ENCODE assay signal across 10 cellular contexts in the genomic region with DNA sequence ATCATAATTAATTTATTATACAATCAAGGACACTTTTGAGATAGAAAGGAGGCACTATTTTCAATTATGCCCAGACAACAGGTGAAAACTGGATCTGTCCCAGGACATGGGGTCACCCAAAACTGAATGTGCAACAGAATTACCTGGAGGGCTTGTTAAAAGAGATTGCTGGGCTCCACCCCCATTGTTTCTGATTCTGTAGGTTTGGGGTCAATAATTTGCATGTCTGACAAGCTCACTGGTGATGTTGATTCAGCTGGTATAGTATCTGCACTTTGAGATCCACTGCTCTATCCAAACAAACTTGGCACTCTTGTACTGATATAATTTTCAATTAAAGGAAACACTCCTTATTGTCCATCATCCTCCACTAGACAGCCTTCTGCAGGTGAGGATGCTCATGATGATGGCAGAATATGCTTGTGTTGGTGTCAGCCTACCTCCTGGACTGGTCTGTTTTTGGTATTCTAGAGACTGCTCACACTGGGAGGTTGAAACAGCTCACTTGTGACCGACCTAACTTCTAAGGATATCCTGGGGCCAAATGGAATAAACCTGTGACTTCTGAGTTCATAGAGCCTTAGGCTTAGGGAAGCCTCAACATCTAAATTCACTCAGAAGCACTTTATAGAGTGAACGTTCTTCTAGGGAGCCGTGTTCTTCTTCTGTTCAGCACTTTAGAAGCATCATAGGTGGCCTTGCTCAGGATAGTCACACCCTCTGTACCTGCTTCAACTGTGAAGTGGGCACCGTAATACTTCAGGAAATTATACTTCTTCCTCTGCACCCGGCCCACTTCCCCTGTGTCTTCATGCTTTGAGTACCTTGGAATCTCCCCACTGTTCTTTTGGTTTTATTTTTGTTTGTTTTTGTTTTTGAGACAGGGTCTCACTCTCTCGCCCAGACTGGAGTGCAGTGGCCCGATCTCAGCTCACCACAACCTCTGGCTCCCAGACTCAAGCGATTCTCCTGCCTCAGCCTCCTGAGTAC. TPM values are rescaled to one million over a fixed set of nuclear protein-coding genes. Genes with fewer than 3 reads are reported as not detected.
DNase-seq lines count a peak whose midpoint lies in the region; ATAC-seq and TF ChIP-seq lines count a peak whose summit lies in the region.
"Had no signal": no experiment of that assay in that cellular context is flagged by ENCODE, and none has a peak within 500 bp of the region (broad histone marks: within the 10 kb centered on the region; RNA-seq: fewer than 3 reads in every experiment).

No MANE protein-coding gene starts in this region.

- DNase-seq in heart left ventricle (no peak), right atrium auricular region (ENCODE audit: low spot score) (no peak), NCI-H2107 (lab: John Stamatoyannopoulos, UW) (no peak), esophagus muscularis mucosa (ENCODE audit: extremely low spot score) (no peak)
- DNase-seq in activated T-helper 1 cell treated with anti-CD3 and anti-CD28 coated beads, Interleukin-12 subunit alpha, Interleukin-12 subunit beta, Interleukin-2, Interleukin-4 antibody, amounts not matched to agents 30 ng/mL and 10 ng/mL and 1 ng/mL, durations not matched to agents 14 hours and 24 hours and 36 hours (ENCODE audit: low spot score): peak; percentile 51
- no peak for DNase-seq in stimulated activated CD8-positive, alpha-beta memory T cell treated with anti-CD3 and anti-CD28 coated beads, Interleukin-4, amount 100 ng/mL, for 48 hours

- H3K4me1 ChIP-seq in heart left ventricle: peaks cover 0 to 55% (median 0%) of the 10 kb centered on the region in 12 donors
- no peaks in the 10 kb centered on the region for H3K4me1 ChIP-seq in right atrium auricular region
- peaks cover 0 to 8% (median 0%) of the 10 kb centered on the region in 5 donors for H3K4me1 ChIP-seq in subcutaneous abdominal adipose tissue (ENCODE audit: control insufficient read depth in 5 of 5, insufficient read depth in 5 of 5, low read length in 5 of 5)
- H3K4me1 ChIP-seq in esophagus muscularis mucosa: peaks cover 0 to 23% (median 3%) of the 10 kb centered on the region in 4 donors

- peaks cover 80% of the 10 kb centered on the region for H3K4me1 Mint-ChIP-seq in activated T-helper 1 cell treated with anti-CD3 and anti-CD28 coated beads, Interleukin-12 subunit alpha, Interleukin-12 subunit beta, Interleukin-2, Interleukin-4 antibody, amounts not matched to agents 30 ng/mL and 10 ng/mL and 1 ng/mL, durations not matched to agents 14 hours and 24 hours and 36 hours (ENCODE audit: low read depth)

- peaks cover 16% of the 10 kb centered on the region for H3K36me3 Mint-ChIP-seq in activated T-helper 1 cell treated with anti-CD3 and anti-CD28 coated beads, Interleukin-12 subunit alpha, Interleukin-12 subunit beta, Interleukin-2, Interleukin-4 antibody, amounts not matched to agents 30 ng/mL and 10 ng/mL and 1 ng/mL, durations not matched to agents 14 hours and 24 hours and 36 hours (ENCODE audit: low read depth)

- H3K27me3 ChIP-seq in heart left ventricle (no peaks in the 10 kb centered on the region), right atrium auricular region (no peaks in the 10 kb centered on the region), subcutaneous abdominal adipose tissue (ENCODE audit: control insufficient read depth in 5 of 5, insufficient read depth in 4 of 5, low read length in 5 of 5) (no peaks in the 10 kb centered on the region), esophagus muscularis mucosa (no peaks in the 10 kb centered on the region)

- ATAC-seq in heart left ventricle (no peak), HG03095 (IDR thresholded peaks at IDR 0.05; ENCODE audit: unreplicated experiment) (peak; percentile 60)

- peak overlapping the region in 9 of 12 donors; percentile 19 to 49 (median 37) for H3K4me3 ChIP-seq in heart left ventricle
- H3K4me3 ChIP-seq in right atrium auricular region: no peak overlapping the region
- H3K4me3 ChIP-seq in subcutaneous abdominal adipose tissue (ENCODE audit: low read depth in 1 of 5, low read length in 5 of 5): peak overlapping the region; percentile 0 to 59 (median 45)
- peak overlapping the region in 2 of 4 donors; percentile 24 to 30 for H3K4me3 ChIP-seq in esophagus muscularis mucosa

- WGBS in heart left ventricle, 4 donors: 72 to 80% (median 75%) methylated on average over 8 of the region's 8 CpGs
- WGBS in esophagus muscularis mucosa: 76% methylated on average over 8 of the region's 8 CpGs

- TF ChIP-seq POLR2A in heart left ventricle (IDR thresholded peaks at IDR 0.05) (no peak), esophagus muscularis mucosa (IDR thresholded peaks at IDR 0.05; ENCODE audit: low read depth) (no peak)

- H3K9me3 ChIP-seq in heart left ventricle (no peaks in the 10 kb centered on the region), right atrium auricular region (no peaks in the 10 kb centered on the region), subcutaneous abdominal adipose tissue (ENCODE audit: control insufficient read depth in 5 of 5, low read length in 5 of 5) (no peaks in the 10 kb centered on the region), esophagus muscularis mucosa (no peaks in the 10 kb centered on the region)

- H3K9me3 Mint-ChIP-seq in activated T-helper 1 cell treated with anti-CD3 and anti-CD28 coated beads, Interleukin-12 subunit alpha, Interleukin-12 subunit beta, Interleukin-2, Interleukin-4 antibody, amounts not matched to agents 30 ng/mL and 10 ng/mL and 1 ng/mL, durations not matched to agents 14 hours and 24 hours and 36 hours: no peaks in the 10 kb centered on the region

- H3K36me3 ChIP-seq in heart left ventricle (no peaks in the 10 kb centered on the region), right atrium auricular region (no peaks in the 10 kb centered on the region), subcutaneous abdominal adipose tissue (ENCODE audit: control insufficient read depth in 5 of 5, insufficient read depth in 5 of 5, low read length in 5 of 5) (no peaks in the 10 kb centered on the region), esophagus muscularis mucosa (no peaks in the 10 kb centered on the region)

- H3K27ac Mint-ChIP-seq in activated T-helper 1 cell treated with anti-CD3 and anti-CD28 coated beads, Interleukin-12 subunit alpha, Interleukin-12 subunit beta, Interleukin-2, Interleukin-4 antibody, amounts not matched to agents 30 ng/mL and 10 ng/mL and 1 ng/mL, durations not matched to agents 14 hours and 24 hours and 36 hours: peak overlapping the region; percentile 92

- H3K9ac ChIP-seq in subcutaneous abdominal adipose tissue (ENCODE audit: low read length in 5 of 5): no peak overlapping the region

- H3K27me3 Mint-ChIP-seq in activated T-helper 1 cell treated with anti-CD3 and anti-CD28 coated beads, Interleukin-12 subunit alpha, Interleukin-12 subunit beta, Interleukin-2, Interleukin-4 antibody, amounts not matched to agents 30 ng/mL and 10 ng/mL and 1 ng/mL, durations not matched to agents 14 hours and 24 hours and 36 hours (ENCODE audit: insufficient read depth): no peaks in the 10 kb centered on the region

- TF ChIP-seq CTCF in heart left ventricle (IDR thresholded peaks at IDR 0.05) (no peak), right atrium auricular region (IDR thresholded peaks at IDR 0.05) (no peak), esophagus muscularis mucosa (IDR thresholded peaks at IDR 0.05) (no peak)

- TF ChIP-seq EP300 in esophagus muscularis mucosa (IDR thresholded peaks at IDR 0.05): no peak

- intact Hi-C loops in heart left ventricle (cut with DNase I): no loop called here
- intact Hi-C loops in activated T-helper 1 cell treated with anti-CD3 and anti-CD28 coated beads, Interleukin-12 subunit alpha, Interleukin-12 subunit beta, Interleukin-2, Interleukin-4 antibody, amounts not matched to agents 30 ng/mL and 10 ng/mL and 1 ng/mL, durations not matched to agents 14 hours and 24 hours and 36 hours (cut with micrococcal nuclease): no loop called here
- intact Hi-C loops in esophagus muscularis mucosa (cut with DNase I): no loop called here

- peak overlapping the region; percentile 84 for H3K4me3 Mint-ChIP-seq in activated T-helper 1 cell treated with anti-CD3 and anti-CD28 coated beads, Interleukin-12 subunit alpha, Interleukin-12 subunit beta, Interleukin-2, Interleukin-4 antibody, amounts not matched to agents 30 ng/mL and 10 ng/mL and 1 ng/mL, durations not matched to agents 14 hours and 24 hours and 36 hours

- H3K27ac ChIP-seq in heart left ventricle: peak overlapping the region in 9 of 12 donors; percentile 6 to 78 (median 35)
- H3K27ac ChIP-seq in right atrium auricular region: peak overlapping the region in 1 of 2 donors; percentile 0
- H3K27ac ChIP-seq in subcutaneous abdominal adipose tissue (ENCODE audit: low read depth, low read length): no peak overlapping the region
- H3K27ac ChIP-seq in esophagus muscularis mucosa (replicated peaks in 1 of 4): peak overlapping the region in 1 of 4 donors; percentile 9

RNA-seq across cellular contexts. Expression of gene P2RY14, which starts 2.0 kb away (rescaled TPM):
- total RNA-seq in heart left ventricle (1 to 10 TPM; 1.9 to 8.4 (median 4.1) TPM), right atrium auricular region (1 to 10 TPM; 1.3 to 3.6 TPM), esophagus muscularis mucosa (10 to 100 TPM in 3 of 4 donors, 1 to 10 TPM in 1; 3.0 to 14.2 (median 12.4) TPM)
- polyA plus RNA-seq in heart left ventricle: 1 to 10 TPM in 1 of 2 donors, under 1 TPM in 1; 0.75 to 2.9 TPM
- 7.7 and 9.4 TPM in 2 replicates for total RNA-seq in activated T-helper 1 cell treated with anti-CD3 and anti-CD28 coated beads, Interleukin-12 subunit alpha, Interleukin-12 subunit beta, Interleukin-2, Interleukin-4 antibody, amounts not matched to agents 30 ng/mL and 10 ng/mL and 1 ng/mL, durations not matched to agents 14 hours and 24 hours and 36 hours
- polyA plus RNA-seq: neural cell had no signal

RNA-seq across cellular contexts. Expression of gene GPR87, which starts 40.3 kb away (rescaled TPM):
- total RNA-seq in heart left ventricle: not detected
- polyA plus RNA-seq in heart left ventricle: not detected
- total RNA-seq in right atrium auricular region: not detected
- total RNA-seq in activated T-helper 1 cell treated with anti-CD3 and anti-CD28 coated beads, Interleukin-12 subunit alpha, Interleukin-12 subunit beta, Interleukin-2, Interleukin-4 antibody, amounts not matched to agents 30 ng/mL and 10 ng/mL and 1 ng/mL, durations not matched to agents 14 hours and 24 hours and 36 hours: 0.62 and 0.93 TPM in 2 replicates
- not detected for total RNA-seq in esophagus muscularis mucosa
- polyA plus RNA-seq: neural cell had no signal

RNA-seq across cellular contexts. Expression of gene P2RY13, which starts 53.0 kb away (rescaled TPM):
- 1 to 10 TPM in 2 of 9 donors, under 1 TPM in 7; 0.23 to 7.3 (median 0.50) TPM for total RNA-seq in heart left ventricle
- polyA plus RNA-seq in heart left ventricle: under 1 TPM; 0.25 to 0.30 TPM
- under 1 TPM; 0.41 to 0.75 TPM for total RNA-seq in right atrium auricular region
- total RNA-seq in activated T-helper 1 cell treated with anti-CD3 and anti-CD28 coated beads, Interleukin-12 subunit alpha, Interleukin-12 subunit beta, Interleukin-2, Interleukin-4 antibody, amounts not matched to agents 30 ng/mL and 10 ng/mL and 1 ng/mL, durations not matched to agents 14 hours and 24 hours and 36 hours: not detected in 2 replicates
- 1 to 10 TPM in 3 of 4 donors, under 1 TPM in 1; 0.80 to 2.0 (median 1.4) TPM for total RNA-seq in esophagus muscularis mucosa
- total RNA-seq: T-helper 2 cell treated with Interferon-gamma antibody and Interleukin-4, amounts not matched to agents 100 ng/mL and 5 ng/mL, for 36 hours had no signal

Comparison
In these comparisons a context has a peak if more than half of its experiments do, and no peak if none do; other contexts are left out.
1. H3K4me3 ChIP-seq: peak in heart left ventricle (9 of 12) and subcutaneous abdominal adipose tissue (5 of 5); none in right atrium auricular region (0 of 2).